18 cellular contexts compared by ENCODE assay signal in genomic region chr3:186839874-186840641, GRCh38. TPM values are rescaled to one million over a fixed set of nuclear protein-coding genes. Genes with fewer than 3 reads are reported as not detected.
A peak's percentile ranks its signal among the peaks of the same experiment; 100 is the strongest.
DNase-seq lines count a peak whose midpoint lies in the region; ATAC-seq and TF ChIP-seq lines count a peak whose summit lies in the region.
"Had no signal": no experiment of that assay in that cellular context is flagged by ENCODE, and none has a peak within 500 bp of the region (broad histone marks: within the 10 kb centered on the region; RNA-seq: fewer than 3 reads in every experiment).

No MANE protein-coding gene starts in this region.

- H3K9me3 ChIP-seq in transverse colon = no peaks in the 10 kb centered on the region
- no peaks in the 10 kb centered on the region for H3K9me3 ChIP-seq in CD8-positive, alpha-beta memory T cell (ENCODE audit: low read length)
- H3K9me3 ChIP-seq: heart left ventricle, Peyer's patch had no signal

- no peak for TF ChIP-seq POLR2A in transverse colon (IDR thresholded peaks at IDR 0.05)

- H3K27ac Mint-ChIP-seq in activated T-helper 1 cell treated with anti-CD3 and anti-CD28 coated beads, Interleukin-12 subunit alpha, Interleukin-12 subunit beta, Interleukin-2, Interleukin-4 antibody, amounts not matched to agents 30 ng/mL and 10 ng/mL and 1 ng/mL, durations not matched to agents 14 hours and 24 hours and 36 hours = no peak overlapping the region
- H3K27ac Mint-ChIP-seq in CD8-positive, alpha-beta memory T cell = no peak overlapping the region
- H3K27ac Mint-ChIP-seq: activated naive CD8-positive, alpha-beta T cell treated with anti-CD3 and anti-CD28 coated beads for 36 hours had no signal

- no peak overlapping the region for H3K4me3 ChIP-seq in BJ (ENCODE audit: low read depth, low read length)
- H3K4me3 ChIP-seq in choroid plexus epithelial cell (ENCODE audit: low read depth, low read length) = no peak overlapping the region
- H3K4me3 ChIP-seq in transverse colon = no peak overlapping the region
- no peak overlapping the region for H3K4me3 ChIP-seq in CD8-positive, alpha-beta memory T cell (ENCODE audit: low read length)
- H3K4me3 ChIP-seq: dorsolateral prefrontal cortex, heart left ventricle, K562, lung, Peyer's patch had no signal

- H3K27me3 ChIP-seq in BJ (ENCODE audit: control insufficient read depth, insufficient read depth, low read length) (peaks cover 13% of the 10 kb centered on the region), transverse colon (no peaks in the 10 kb centered on the region)
- H3K27me3 ChIP-seq in CD8-positive, alpha-beta memory T cell (ENCODE audit: insufficient read depth, low read length, poor library complexity, severe bottlenecking) = no peaks in the 10 kb centered on the region
- H3K27me3 ChIP-seq: Peyer's patch had no signal

- ATAC-seq in GM21723 (IDR thresholded peaks at IDR 0.05; ENCODE audit: unreplicated experiment) = no peak
- ATAC-seq: heart left ventricle, K562 had no signal

- H3K36me3 Mint-ChIP-seq in activated T-helper 1 cell treated with anti-CD3 and anti-CD28 coated beads, Interleukin-12 subunit alpha, Interleukin-12 subunit beta, Interleukin-2, Interleukin-4 antibody, amounts not matched to agents 30 ng/mL and 10 ng/mL and 1 ng/mL, durations not matched to agents 14 hours and 24 hours and 36 hours (ENCODE audit: low read depth) = no peaks in the 10 kb centered on the region
- no peaks in the 10 kb centered on the region for H3K36me3 Mint-ChIP-seq in CD8-positive, alpha-beta memory T cell
- H3K36me3 Mint-ChIP-seq: activated naive CD8-positive, alpha-beta T cell treated with anti-CD3 and anti-CD28 coated beads for 36 hours had no signal

- intact Hi-C loops in activated T-helper 1 cell treated with anti-CD3 and anti-CD28 coated beads, Interleukin-12 subunit alpha, Interleukin-12 subunit beta, Interleukin-2, Interleukin-4 antibody, amounts not matched to agents 30 ng/mL and 10 ng/mL and 1 ng/mL, durations not matched to agents 14 hours and 24 hours and 36 hours (cut with micrococcal nuclease) = no loop called here
- intact Hi-C loops in transverse colon (cut with DNase I; ENCODE audit: low total_unique reads) = loop anchor here (10.0 kb wide), 1 partner anchor 325 kb away; no protein-coding TSS in a partner anchor

- H3K9me3 Mint-ChIP-seq in activated T-helper 1 cell treated with anti-CD3 and anti-CD28 coated beads, Interleukin-12 subunit alpha, Interleukin-12 subunit beta, Interleukin-2, Interleukin-4 antibody, amounts not matched to agents 30 ng/mL and 10 ng/mL and 1 ng/mL, durations not matched to agents 14 hours and 24 hours and 36 hours = no peaks in the 10 kb centered on the region
- H3K9me3 Mint-ChIP-seq in CD8-positive, alpha-beta memory T cell = no peaks in the 10 kb centered on the region
- H3K9me3 Mint-ChIP-seq: activated naive CD8-positive, alpha-beta T cell treated with anti-CD3 and anti-CD28 coated beads for 36 hours had no signal

- no peak for TF ChIP-seq EP300 in transverse colon (IDR thresholded peaks at IDR 0.05; ENCODE audit: low read depth)

- no peak overlapping the region for H3K27ac ChIP-seq in transverse colon
- no peak overlapping the region for H3K27ac ChIP-seq in CD8-positive, alpha-beta memory T cell (ENCODE audit: low read depth, low read length)
- H3K27ac ChIP-seq: dorsolateral prefrontal cortex, heart left ventricle, Peyer's patch had no signal

- H3K4me3 Mint-ChIP-seq in activated T-helper 1 cell treated with anti-CD3 and anti-CD28 coated beads, Interleukin-12 subunit alpha, Interleukin-12 subunit beta, Interleukin-2, Interleukin-4 antibody, amounts not matched to agents 30 ng/mL and 10 ng/mL and 1 ng/mL, durations not matched to agents 14 hours and 24 hours and 36 hours = no peak overlapping the region
- H3K4me3 Mint-ChIP-seq in CD8-positive, alpha-beta memory T cell = no peak overlapping the region
- H3K4me3 Mint-ChIP-seq: activated naive CD8-positive, alpha-beta T cell treated with anti-CD3 and anti-CD28 coated beads for 36 hours had no signal

- 88 to 89% methylated on average over 4 to 17 of the region's 17 CpGs for WGBS in transverse colon (ENCODE audit: low coverage in 1 of 2), 2 donors

- TF ChIP-seq CTCF in BJ (IDR thresholded peaks at IDR 0.05; ENCODE audit: insufficient read depth, low read depth, low read length) = no peak
- TF ChIP-seq CTCF in choroid plexus epithelial cell (conservative IDR thresholded peaks at IDR 0.05; ENCODE audit: low read depth, low read length) = no peak
- TF ChIP-seq CTCF in transverse colon (IDR thresholded peaks at IDR 0.05) = no peak

- POLR2A ChIA-PET in BJ (lab: Charles Lee) = no interaction called here
- POLR2A ChIA-PET in CD8-positive, alpha-beta memory T cell (lab: Charles Lee) = no interaction called here

- CTCF ChIA-PET in BJ (lab: Yijun Ruan, JAX) = interaction anchor here (0.6 to 0.7 kb wide), 3 partner anchors 9 to 426 kb away, joined by 3 read pairs; no protein-coding TSS in a partner anchor
- CTCF ChIA-PET in CD8-positive, alpha-beta memory T cell (lab: Charles Lee) = no interaction called here

- DNase-seq in BJ (ENCODE audit: low read depth) (peak; percentile 55), MV-4-11 (lab: John Stamatoyannopoulos, UW) (peak; percentile 82), choroid plexus epithelial cell (ENCODE audit: low read depth) (peak; percentile 81), medulla oblongata (ENCODE audit: extremely low spot score) (peak; percentile 41), transverse colon (no peak)
- DNase-seq in activated T-helper 1 cell treated with anti-CD3 and anti-CD28 coated beads, Interleukin-12 subunit alpha, Interleukin-12 subunit beta, Interleukin-2, Interleukin-4 antibody, amounts not matched to agents 30 ng/mL and 10 ng/mL and 1 ng/mL, durations not matched to agents 14 hours and 24 hours and 36 hours (ENCODE audit: low spot score) = no peak
- DNase-seq in CD8-positive, alpha-beta memory T cell = no peak
- DNase-seq: activated CD8-positive, alpha-beta memory T cell treated with anti-CD3 and anti-CD28 coated beads, Interleukin-2, amount 50 U/mL, for 4 hours; activated naive CD8-positive, alpha-beta T cell treated with anti-CD3 and anti-CD28 coated beads for 36 hours; dorsolateral prefrontal cortex; heart left ventricle; NCI-H2107; occipital lobe; Peyer's patch; stimulated activated CD4-positive, alpha-beta T cell treated with anti-CD3 and anti-CD28 coated beads, Interleukin-15, amount 100 ng/mL, for 24 hours had no signal

- peaks cover 21% of the 10 kb centered on the region for H3K27me3 Mint-ChIP-seq in activated T-helper 1 cell treated with anti-CD3 and anti-CD28 coated beads, Interleukin-12 subunit alpha, Interleukin-12 subunit beta, Interleukin-2, Interleukin-4 antibody, amounts not matched to agents 30 ng/mL and 10 ng/mL and 1 ng/mL, durations not matched to agents 14 hours and 24 hours and 36 hours (ENCODE audit: insufficient read depth)
- peaks cover 2 to 5% of the 10 kb centered on the region in 2 donors for H3K27me3 Mint-ChIP-seq in CD8-positive, alpha-beta memory T cell

- H3K36me3 ChIP-seq in BJ (ENCODE audit: control insufficient read depth, insufficient read depth, low read length) (no peaks in the 10 kb centered on the region), transverse colon (no peaks in the 10 kb centered on the region)
- no peaks in the 10 kb centered on the region for H3K36me3 ChIP-seq in CD8-positive, alpha-beta memory T cell (ENCODE audit: insufficient read depth, low read length)
- H3K36me3 ChIP-seq: heart left ventricle, Peyer's patch had no signal

- in situ Hi-C loops in transverse colon (cut with MboI; ENCODE audit: low pct_ligation_motif_present in 1 of 4, low pct_unique_long_range_greater_than_20kb in 1 of 4, low sequenced_read_pairs in 3 of 4) = loop anchor here in 3 of 4 donors (10.0 to 25.0 kb wide), 2 partner anchors 322 to 325 kb away; no protein-coding TSS in a partner anchor

- H3K4me1 ChIP-seq in transverse colon = no peaks in the 10 kb centered on the region
- no peaks in the 10 kb centered on the region for H3K4me1 ChIP-seq in CD8-positive, alpha-beta memory T cell (ENCODE audit: insufficient read depth, low read length)
- H3K4me1 ChIP-seq: heart left ventricle, Peyer's patch had no signal

- H3K4me1 Mint-ChIP-seq in activated T-helper 1 cell treated with anti-CD3 and anti-CD28 coated beads, Interleukin-12 subunit alpha, Interleukin-12 subunit beta, Interleukin-2, Interleukin-4 antibody, amounts not matched to agents 30 ng/mL and 10 ng/mL and 1 ng/mL, durations not matched to agents 14 hours and 24 hours and 36 hours (ENCODE audit: low read depth) = no peaks in the 10 kb centered on the region
- no peaks in the 10 kb centered on the region for H3K4me1 Mint-ChIP-seq in CD8-positive, alpha-beta memory T cell
- H3K4me1 Mint-ChIP-seq: activated naive CD8-positive, alpha-beta T cell treated with anti-CD3 and anti-CD28 coated beads for 36 hours had no signal

RNA-seq across cellular contexts. Expression of gene ADIPOQ, which starts 2.5 kb away (rescaled TPM):
- polyA plus RNA-seq in BJ (2011; rRNA removed) = not detected in 2 replicates
- not detected in 2 replicates for polyA minus RNA-seq in BJ (2011; rRNA and poly(A)+ RNA removed)
- not detected in 2 replicates for total RNA-seq in activated T-helper 1 cell treated with anti-CD3 and anti-CD28 coated beads, Interleukin-12 subunit alpha, Interleukin-12 subunit beta, Interleukin-2, Interleukin-4 antibody, amounts not matched to agents 30 ng/mL and 10 ng/mL and 1 ng/mL, durations not matched to agents 14 hours and 24 hours and 36 hours
- 10 to 100 TPM in 1 of 4 donors, 1 to 10 TPM in 2, not detected in 1; 4.6 to 11.7 (median 7.5) TPM for total RNA-seq in transverse colon
- not detected for total RNA-seq in CD8-positive, alpha-beta memory T cell
- not detected for polyA plus RNA-seq in CD8-positive, alpha-beta memory T cell
- total RNA-seq: activated naive CD8-positive, alpha-beta T cell treated with anti-CD3 and anti-CD28 coated beads for 36 hours; K562; occipital lobe had no signal

RNA-seq across cellular contexts. Expression of gene RFC4, which starts 33.8 kb away (rescaled TPM):
- 6.9 and 8.5 TPM in 2 replicates for polyA plus RNA-seq in BJ (2011; rRNA removed)
- 2.8 and 4.0 TPM in 2 replicates for polyA minus RNA-seq in BJ (2011; rRNA and poly(A)+ RNA removed)
- 111 and 122 TPM in 2 replicates for total RNA-seq in activated T-helper 1 cell treated with anti-CD3 and anti-CD28 coated beads, Interleukin-12 subunit alpha, Interleukin-12 subunit beta, Interleukin-2, Interleukin-4 antibody, amounts not matched to agents 30 ng/mL and 10 ng/mL and 1 ng/mL, durations not matched to agents 14 hours and 24 hours and 36 hours
- 100 to 1,000 TPM in 1 of 4 donors, 10 to 100 TPM in 1, 1 to 10 TPM in 1, not detected in 1; 7.2 to 226 (median 10.5) TPM for total RNA-seq in transverse colon
- total RNA-seq in CD8-positive, alpha-beta memory T cell = 100 to 1,000 TPM; 106 to 110 TPM
- polyA plus RNA-seq in CD8-positive, alpha-beta memory T cell = 23.9 TPM

RNA-seq across cellular contexts. Expression of gene EIF4A2, which starts 56.7 kb away (rescaled TPM):
- 210 and 511 TPM in 2 replicates for polyA plus RNA-seq in BJ (2011; rRNA removed)
- polyA minus RNA-seq in BJ (2011; rRNA and poly(A)+ RNA removed) = 120 and 163 TPM in 2 replicates
- 491 and 514 TPM in 2 replicates for total RNA-seq in activated T-helper 1 cell treated with anti-CD3 and anti-CD28 coated beads, Interleukin-12 subunit alpha, Interleukin-12 subunit beta, Interleukin-2, Interleukin-4 antibody, amounts not matched to agents 30 ng/mL and 10 ng/mL and 1 ng/mL, durations not matched to agents 14 hours and 24 hours and 36 hours
- 100 to 1,000 TPM; 146 to 550 (median 353) TPM for total RNA-seq in transverse colon
- total RNA-seq in CD8-positive, alpha-beta memory T cell = 100 to 1,000 TPM; 563 to 564 TPM
- polyA plus RNA-seq in CD8-positive, alpha-beta memory T cell = 211 TPM

Comparison
In these comparisons a context has a peak if more than half of its experiments do, and no peak if none do; other contexts are left out.
1. DNase-seq: peak in BJ (single experiment), MV-4-11 (single experiment), choroid plexus epithelial cell (single experiment) and medulla oblongata (single experiment); none in activated T-helper 1 cell treated with anti-CD3 and anti-CD28 coated beads, Interleukin-12 subunit alpha, Interleukin-12 subunit beta, Interleukin-2, Interleukin-4 antibody, amounts not matched to agents 30 ng/mL and 10 ng/mL and 1 ng/mL, durations not matched to agents 14 hours and 24 hours and 36 hours (single experiment), transverse colon (single experiment) and CD8-positive, alpha-beta memory T cell (0 of 5).